In the genomic region with DNA sequence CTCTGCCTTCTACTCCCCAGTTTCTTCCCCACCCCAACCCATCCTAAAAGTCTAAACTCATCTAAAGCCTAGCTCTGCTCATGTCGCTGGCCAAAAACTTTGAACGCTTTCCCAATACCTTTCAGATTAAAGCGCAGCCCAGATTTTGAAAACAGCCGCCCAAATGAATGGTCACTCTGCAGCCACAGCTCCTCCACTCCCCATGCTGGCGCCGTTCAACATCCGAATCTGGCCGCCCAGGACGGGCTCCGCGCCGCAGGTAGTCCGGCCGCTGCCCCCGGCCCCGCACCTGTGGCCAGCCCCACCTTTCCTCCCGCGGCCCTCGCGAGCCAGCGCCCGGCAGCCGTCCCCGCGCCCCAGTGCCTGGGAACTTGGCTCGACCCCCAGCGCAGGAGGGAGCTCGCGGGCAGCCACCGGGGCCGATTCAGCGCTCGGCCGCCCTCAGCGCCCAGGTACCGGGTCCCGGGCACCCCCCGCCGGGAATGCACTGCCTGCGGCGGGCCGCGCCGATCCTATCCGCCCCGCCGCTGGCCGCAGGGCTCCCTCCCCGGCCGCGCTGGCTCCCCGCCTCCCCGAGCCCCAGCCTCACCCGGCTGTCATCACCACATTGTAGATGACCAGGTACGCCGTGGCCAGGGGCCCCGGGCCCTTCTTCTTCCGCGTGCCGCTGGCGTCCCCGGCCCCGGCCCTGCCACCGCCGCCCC, we compare ENCODE assay signal across 8 cellular contexts. TPM values are rescaled to one million over a fixed set of nuclear protein-coding genes. Genes with fewer than 3 reads are reported as not detected.
DNase-seq lines count a peak whose midpoint lies in the region; ATAC-seq, FAIRE-seq and TF ChIP-seq lines count a peak whose summit lies in the region.

No MANE protein-coding gene starts in this region.

- H2BK120ac ChIP-seq in IMR-90 (ENCODE audit: low read depth, low read length), result no peak overlapping the region

- H2BK20ac ChIP-seq in IMR-90 (ENCODE audit: low read depth, low read length), result no peak overlapping the region

- no peak overlapping the region for H3K4me3 Mint-ChIP-seq in activated T-helper 1 cell treated with anti-CD3 and anti-CD28 coated beads, Interleukin-12 subunit alpha, Interleukin-12 subunit beta, Interleukin-2, Interleukin-4 antibody, amounts not matched to agents 30 ng/mL and 10 ng/mL and 1 ng/mL, durations not matched to agents 14 hours and 24 hours and 36 hours
- H3K4me3 Mint-ChIP-seq in glutamatergic neuron (ENCODE audit: unreplicated experiment), result peak overlapping the region; percentile 91

- WGBS in IMR-90 (ENCODE audit: extremely low coverage in 2 of 2, insufficient read length in 1 of 2), 2 experiments, result 0% methylated on average over 40 of the region's 65 CpGs; no CpG with 5 or more reads in 1 of the 2 experiments
- WGBS in pancreas, 2 donors, result 0 to 1% methylated on average over 43 to 65 of the region's 65 CpGs

- no TSS peak for BruUV-seq in IMR-90 (replicated peaks; lab: Mats Ljungman, UMichigan)

- 0 out of 2 replicates have a peak, but pooled peaks cover 2% of the 10 kb centered on the region for H3K9me1 ChIP-seq in IMR-90 (ENCODE audit: insufficient read depth, low read length)

- H3K27ac ChIP-seq in IMR-90 (ENCODE audit: insufficient read depth, low read length) (peak overlapping the region; percentile 51), pancreas (peak overlapping the region; percentile 85 to 95 (median 90))

- peak overlapping the region; percentile 92 for H3K4me2 ChIP-seq in IMR-90 (ENCODE audit: low read depth, low read length)

- peaks cover 23% of the 10 kb centered on the region for H3K4me1 Mint-ChIP-seq in activated T-helper 1 cell treated with anti-CD3 and anti-CD28 coated beads, Interleukin-12 subunit alpha, Interleukin-12 subunit beta, Interleukin-2, Interleukin-4 antibody, amounts not matched to agents 30 ng/mL and 10 ng/mL and 1 ng/mL, durations not matched to agents 14 hours and 24 hours and 36 hours (ENCODE audit: low read depth)
- no peaks in the 10 kb centered on the region for H3K4me1 Mint-ChIP-seq in glutamatergic neuron (ENCODE audit: low read depth, unreplicated experiment)

- no peak overlapping the region for H3K4ac ChIP-seq in IMR-90 (ENCODE audit: low read depth, low read length)

- no peaks in the 10 kb centered on the region for H4K20me1 ChIP-seq in IMR-90 (ENCODE audit: insufficient read depth, low read length)

- no peak overlapping the region for H3K18ac ChIP-seq in IMR-90 (ENCODE audit: low read depth, low read length)

- in situ Hi-C loops in IMR-90 (cut with MboI; ENCODE audit: low sequenced_read_pairs), result no loop called here

- TF ChIP-seq RAD21 in IMR-90 (IDR thresholded peaks at IDR 0.05; ENCODE audit: low read length), result no peak

- ATAC-seq in GM21515 (IDR thresholded peaks at IDR 0.05; ENCODE audit: unreplicated experiment) (peak; percentile 29), IMR-90 (ENCODE audit: low read depth) (peak; percentile 36), pancreas (peak; percentile 45 to 63 (median 49))

- H2BK5ac ChIP-seq in IMR-90 (ENCODE audit: low read depth, low read length, poor library complexity, severe bottlenecking), result peak overlapping the region; percentile 41

- no peak overlapping the region for H2AK5ac ChIP-seq in IMR-90 (ENCODE audit: low read depth, low read length)

- TF ChIP-seq POLR2A in IMR-90 (IDR thresholded peaks at IDR 0.05; ENCODE audit: low read depth, low read length), result no peak

- H2BK15ac ChIP-seq in IMR-90 (ENCODE audit: low read depth, low read length), result no peak overlapping the region

- POLR2A ChIA-PET in IMR-90 (lab: Charles Lee; ENCODE audit: unreplicated experiment), result no interaction called here

- dilution Hi-C loops in IMR-90 (cut with HindIII; ENCODE audit: low sequenced_read_pairs, unreplicated experiment), result no loop called here

- peak overlapping the region; percentile 98 for H2AFZ ChIP-seq in IMR-90 (replicated peaks; ENCODE audit: low read length, poor library complexity)

- no peaks in the 10 kb centered on the region for H3K27me3 Mint-ChIP-seq in activated T-helper 1 cell treated with anti-CD3 and anti-CD28 coated beads, Interleukin-12 subunit alpha, Interleukin-12 subunit beta, Interleukin-2, Interleukin-4 antibody, amounts not matched to agents 30 ng/mL and 10 ng/mL and 1 ng/mL, durations not matched to agents 14 hours and 24 hours and 36 hours (ENCODE audit: insufficient read depth)
- no peaks in the 10 kb centered on the region for H3K27me3 Mint-ChIP-seq in glutamatergic neuron (ENCODE audit: unreplicated experiment)

- peaks cover 18% of the 10 kb centered on the region for H3K36me3 Mint-ChIP-seq in activated T-helper 1 cell treated with anti-CD3 and anti-CD28 coated beads, Interleukin-12 subunit alpha, Interleukin-12 subunit beta, Interleukin-2, Interleukin-4 antibody, amounts not matched to agents 30 ng/mL and 10 ng/mL and 1 ng/mL, durations not matched to agents 14 hours and 24 hours and 36 hours (ENCODE audit: low read depth)
- H3K36me3 Mint-ChIP-seq in glutamatergic neuron (ENCODE audit: unreplicated experiment), result peaks cover 16% of the 10 kb centered on the region

- no peak for TF ChIP-seq CTCF in IMR-90 (conservative IDR thresholded peaks at IDR 0.05; ENCODE audit: low read depth, low read length)
- TF ChIP-seq CTCF in glutamatergic neuron (IDR thresholded peaks at IDR 0.05; ENCODE audit: partially characterized antibody, unreplicated experiment), result no peak
- TF ChIP-seq CTCF in pancreas (IDR thresholded peaks at IDR 0.05), result no peak

- H3K56ac ChIP-seq in IMR-90 (ENCODE audit: extremely low read depth, insufficient read depth, low read length), result no peak overlapping the region

- H4K8ac ChIP-seq in IMR-90 (ENCODE audit: low read depth in 2 of 2, low read length in 2 of 2), result no peak overlapping the region

- no peak overlapping the region for H4K91ac ChIP-seq in IMR-90 (ENCODE audit: insufficient read depth, low read depth, low read length)

- H3K4me1 ChIP-seq in IMR-90 (ENCODE audit: control insufficient read depth, insufficient read depth, low read length) (no peaks in the 10 kb centered on the region), pancreas (peaks cover 0 to 20% (median 7%) of the 10 kb centered on the region in 3 donors)

- peak overlapping the region; percentile 19; the same call in 1 of the 2 replicates for H3K23ac ChIP-seq in IMR-90 (ENCODE audit: low read depth, low read length)

- CTCF ChIA-PET in IMR-90 (lab: Yijun Ruan, JAX), result interaction anchor here (1.0 kb wide), 1 partner anchor 18 kb away, joined by 3 read pairs; no protein-coding TSS in a partner anchor

- no peaks in the 10 kb centered on the region for H3K27me3 ChIP-seq in IMR-90 (ENCODE audit: control insufficient read depth, insufficient read depth, low read length)
- no peaks in the 10 kb centered on the region for H3K27me3 ChIP-seq in pancreas

- H3K4me3 ChIP-seq in IMR-90 (ENCODE audit: insufficient read depth, low read depth, low read length), result peak overlapping the region; percentile 63
- H3K4me3 ChIP-seq in pancreas, result peak overlapping the region; percentile 79 to 86 (median 82)

- H3K14ac ChIP-seq in IMR-90 (replicated peaks; ENCODE audit: low read depth, low read length), result peak overlapping the region; percentile 66; the same call in 1 of the 2 replicates

- no peaks in the 10 kb centered on the region for H3K36me3 ChIP-seq in IMR-90 (ENCODE audit: control insufficient read depth, insufficient read depth, low read length)
- H3K36me3 ChIP-seq in pancreas, result peaks cover 0 to 3% (median 0%) of the 10 kb centered on the region in 3 donors

- no peak overlapping the region for H4K5ac ChIP-seq in IMR-90 (ENCODE audit: low read depth, low read length)

- H3K79me1 ChIP-seq in IMR-90 (ENCODE audit: low read depth in 1 of 2, low read length in 2 of 2), result peaks cover 13 to 35% of the 10 kb centered on the region in 2 experiments

- peak overlapping the region; percentile 63 for H3K27ac Mint-ChIP-seq in activated T-helper 1 cell treated with anti-CD3 and anti-CD28 coated beads, Interleukin-12 subunit alpha, Interleukin-12 subunit beta, Interleukin-2, Interleukin-4 antibody, amounts not matched to agents 30 ng/mL and 10 ng/mL and 1 ng/mL, durations not matched to agents 14 hours and 24 hours and 36 hours
- H3K27ac Mint-ChIP-seq in glutamatergic neuron (ENCODE audit: unreplicated experiment), result peak overlapping the region; percentile 59

- intact Hi-C loops in IMR-90 (cut with micrococcal nuclease) (no loop called here), pancreas (cut with DNase I) (no loop called here)
- intact Hi-C loops in activated T-helper 1 cell treated with anti-CD3 and anti-CD28 coated beads, Interleukin-12 subunit alpha, Interleukin-12 subunit beta, Interleukin-2, Interleukin-4 antibody, amounts not matched to agents 30 ng/mL and 10 ng/mL and 1 ng/mL, durations not matched to agents 14 hours and 24 hours and 36 hours (cut with micrococcal nuclease), result loop anchor here (2.0 to 10.0 kb wide), 5 partner anchors 138 to 1790 kb away; partner anchors contain the start of genes EAF2, IQCB1, MYLK and UMPS

- DNase-seq in NCI-H82 (lab: John Stamatoyannopoulos, UW) (peak; percentile 68), NCI-H82 treated with DMSO at 0.1 percent for 48 hours (lab: John Stamatoyannopoulos, UW; ENCODE audit: unreplicated experiment) (no peak), IMR-90 (no peak), glutamatergic neuron (peak; percentile 66), pancreas (peak in 5 of 6 donors; percentile 64 to 86 (median 80)), NCI-H1694 (lab: John Stamatoyannopoulos, UW) (no peak)
- peak; percentile 24 for DNase-seq in activated T-helper 1 cell treated with anti-CD3 and anti-CD28 coated beads, Interleukin-12 subunit alpha, Interleukin-12 subunit beta, Interleukin-2, Interleukin-4 antibody, amounts not matched to agents 30 ng/mL and 10 ng/mL and 1 ng/mL, durations not matched to agents 14 hours and 24 hours and 36 hours (ENCODE audit: low spot score)

- peaks cover 4% of the 10 kb centered on the region for H3K9me3 Mint-ChIP-seq in activated T-helper 1 cell treated with anti-CD3 and anti-CD28 coated beads, Interleukin-12 subunit alpha, Interleukin-12 subunit beta, Interleukin-2, Interleukin-4 antibody, amounts not matched to agents 30 ng/mL and 10 ng/mL and 1 ng/mL, durations not matched to agents 14 hours and 24 hours and 36 hours
- peaks cover 2% of the 10 kb centered on the region for H3K9me3 Mint-ChIP-seq in glutamatergic neuron (ENCODE audit: unreplicated experiment)

- H3K9me3 ChIP-seq in IMR-90 (ENCODE audit: control insufficient read depth, insufficient read depth, low read length), result no peaks in the 10 kb centered on the region
- H3K9me3 ChIP-seq in pancreas, result no peaks in the 10 kb centered on the region

- H3K9ac ChIP-seq in IMR-90 (ENCODE audit: low read depth, low read length), result peak overlapping the region; percentile 47

- H2AK9ac ChIP-seq in IMR-90 (replicated peaks; ENCODE audit: low read depth, low read length, poor library complexity), result peak overlapping the region; percentile 35

- FAIRE-seq in pancreas (lab: Jason Lieb, UNC), result no peak

RNA-seq across cellular contexts. Expression of gene HACD2, which starts 0.4 kb away (rescaled TPM):
- 22.6 and 35.8 TPM in 2 replicates for total RNA-seq in IMR-90 (2012; rRNA removed)
- 18.6 and 21.5 TPM in 2 replicates for polyA plus RNA-seq in IMR-90 (2012; rRNA removed)
- 4.9 TPM in 2 replicates for polyA plus RNA-seq in IMR-90 (2012; cell fraction: cytosol; rRNA removed)
- polyA plus RNA-seq in IMR-90 (2012; cell fraction: nucleus; rRNA removed; ENCODE audit: low replicate concordance), result 3.4 and 15.4 TPM in 2 replicates
- 31.5 TPM in 2 replicates for total RNA-seq in activated T-helper 1 cell treated with anti-CD3 and anti-CD28 coated beads, Interleukin-12 subunit alpha, Interleukin-12 subunit beta, Interleukin-2, Interleukin-4 antibody, amounts not matched to agents 30 ng/mL and 10 ng/mL and 1 ng/mL, durations not matched to agents 14 hours and 24 hours and 36 hours
- 6.9 TPM for total RNA-seq in glutamatergic neuron (ENCODE audit: unreplicated experiment)
- 10 to 100 TPM in 5 of 6 donors, 1 to 10 TPM in 1; 9.0 to 22.2 (median 13.7) TPM for total RNA-seq in pancreas
- polyA plus RNA-seq in pancreas, result 1 to 10 TPM; 4.4 to 9.5 TPM

Comparison
In these comparisons a context has a peak if more than half of its experiments do, and no peak if none do; other contexts are left out.
1. DNase-seq: peak in NCI-H82 (single experiment), activated T-helper 1 cell treated with anti-CD3 and anti-CD28 coated beads, Interleukin-12 subunit alpha, Interleukin-12 subunit beta, Interleukin-2, Interleukin-4 antibody, amounts not matched to agents 30 ng/mL and 10 ng/mL and 1 ng/mL, durations not matched to agents 14 hours and 24 hours and 36 hours (single experiment), glutamatergic neuron (single experiment) and pancreas (5 of 6); none in NCI-H82 treated with DMSO at 0.1 percent for 48 hours (single experiment), IMR-90 (single experiment) and NCI-H1694 (single experiment).
2. Peak in every context shown above with its lines, with median percentiles within 50 percentile points of each other: ATAC-seq.